22 cellular contexts compared by ENCODE assay signal in the genomic region with DNA sequence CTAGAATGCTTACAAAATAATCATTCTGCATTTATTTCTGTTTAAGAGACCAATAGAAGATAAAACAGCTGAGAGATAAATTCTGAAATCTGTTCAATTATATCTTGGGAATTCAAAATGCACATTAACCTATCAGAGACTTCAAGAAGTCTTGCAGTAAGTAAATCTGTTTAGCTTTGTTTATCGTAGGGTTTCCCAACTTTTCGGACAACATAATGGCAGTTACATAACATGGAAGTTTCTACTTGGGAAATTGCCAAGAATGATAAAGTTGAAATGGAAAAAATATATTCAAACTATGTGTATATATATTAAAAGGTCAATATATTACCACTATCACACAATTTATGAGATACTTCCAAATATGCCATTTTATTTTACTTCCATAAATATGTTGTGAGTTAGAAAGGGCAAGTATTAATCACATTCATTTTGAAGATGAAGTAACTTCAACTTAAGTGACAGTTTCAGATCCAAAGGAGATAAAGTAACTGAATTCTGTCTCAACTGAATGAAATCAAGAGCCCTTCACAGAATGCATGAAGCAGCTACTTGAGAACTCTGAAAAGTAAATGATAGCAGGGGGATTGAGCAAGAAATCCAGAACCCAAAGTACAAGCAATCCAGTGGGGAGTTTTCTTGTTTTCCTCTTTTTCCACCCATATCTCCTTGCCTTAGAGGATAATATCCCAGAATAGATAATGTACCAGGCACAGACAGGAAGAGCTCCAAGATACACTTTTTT.
DNase-seq lines count a peak whose midpoint lies in the region; ATAC-seq, FAIRE-seq and TF ChIP-seq lines count a peak whose summit lies in the region.
"Had no signal": no experiment of that assay in that cellular context is flagged by ENCODE, and none has a peak within 500 bp of the region (broad histone marks: within the 10 kb centered on the region; RNA-seq: fewer than 3 reads in every experiment).

No MANE protein-coding gene starts in this region.

- H3K36me3 ChIP-seq in ACC112 (ENCODE audit: insufficient read depth, low read length) = no peaks in the 10 kb centered on the region; the same call in 1 of the 2 replicates
- H3K36me3 ChIP-seq in H7 (replicated peaks; ENCODE audit: control insufficient read depth, insufficient read depth, low read length) = no peaks in the 10 kb centered on the region

- H3K4me1 ChIP-seq in ACC112 (ENCODE audit: control insufficient read depth, insufficient read depth, low read length, unreplicated experiment) = peaks cover 3% of the 10 kb centered on the region
- H3K4me1 ChIP-seq: Caco-2 had no signal

- peak; percentile 92 for ATAC-seq in sciatic nerve
- ATAC-seq in activated CD4-positive, alpha-beta T cell treated with anti-CD3 and anti-CD28 coated beads for 36 hours = no peak
- ATAC-seq: Panc1 had no signal

- H3K4me1 Mint-ChIP-seq in activated CD4-positive, alpha-beta T cell treated with anti-CD3 and anti-CD28 coated beads for 36 hours = no peaks in the 10 kb centered on the region
- H3K4me1 Mint-ChIP-seq: CD4-positive, alpha-beta memory T cell had no signal

- H3K4me3 Mint-ChIP-seq in activated CD4-positive, alpha-beta T cell treated with anti-CD3 and anti-CD28 coated beads for 36 hours = no peak overlapping the region
- H3K4me3 Mint-ChIP-seq: CD4-positive, alpha-beta memory T cell had no signal

- CTCF ChIA-PET in activated CD4-positive, alpha-beta T cell treated with anti-CD3 and anti-CD28 coated beads for 36 hours (lab: Charles Lee) = interaction anchor here (0.8 kb wide), 1 partner anchor 13 kb away, joined by 3 read pairs; no protein-coding TSS in a partner anchor

- H3K27ac ChIP-seq in ACC112 (ENCODE audit: low read depth, low read length) = 0 out of 2 replicates have a peak overlapping the region, but pooled peaks have one; percentile 30
- H3K27ac ChIP-seq: RWPE1 had no signal

- no peaks in the 10 kb centered on the region for H3K36me3 Mint-ChIP-seq in activated CD4-positive, alpha-beta T cell treated with anti-CD3 and anti-CD28 coated beads for 36 hours (ENCODE audit: low read depth)
- H3K36me3 Mint-ChIP-seq: CD4-positive, alpha-beta memory T cell had no signal

- intact Hi-C loops in sciatic nerve (cut with DNase I) = no loop called here
- intact Hi-C loops in activated CD4-positive, alpha-beta T cell treated with anti-CD3 and anti-CD28 coated beads for 36 hours (cut with DNase I, micrococcal nuclease) = no loop called here

- no peaks in the 10 kb centered on the region for H3K79me2 ChIP-seq in ACC112 (ENCODE audit: control insufficient read depth, insufficient read depth, low read length, unreplicated experiment)

- H2AFZ ChIP-seq in ACC112 (ENCODE audit: low read length, unreplicated experiment) = no peak overlapping the region

- H3K27ac Mint-ChIP-seq in activated CD4-positive, alpha-beta T cell treated with anti-CD3 and anti-CD28 coated beads for 36 hours = no peak overlapping the region
- H3K27ac Mint-ChIP-seq: CD4-positive, alpha-beta memory T cell had no signal

- H3K27me3 ChIP-seq in ACC112 (ENCODE audit: insufficient read depth, low read length) (no peaks in the 10 kb centered on the region), H7 (ENCODE audit: control insufficient read depth, insufficient read depth, low read length) (no peaks in the 10 kb centered on the region)

- H3K4me3 ChIP-seq in ACC112 (ENCODE audit: low read depth, low read length) (no peak overlapping the region), fibroblast of villous mesenchyme (ENCODE audit: low read depth, low read length) (no peak overlapping the region), H7 (ENCODE audit: insufficient read depth, low read depth, low read length) (no peak overlapping the region)

- H3K9me3 Mint-ChIP-seq in activated CD4-positive, alpha-beta T cell treated with anti-CD3 and anti-CD28 coated beads for 36 hours (ENCODE audit: low read depth) = no peaks in the 10 kb centered on the region

- no peaks in the 10 kb centered on the region for H3K27me3 Mint-ChIP-seq in activated CD4-positive, alpha-beta T cell treated with anti-CD3 and anti-CD28 coated beads for 36 hours
- H3K27me3 Mint-ChIP-seq: CD4-positive, alpha-beta memory T cell had no signal

- DNase-seq in OCI-M1 (lab: John Stamatoyannopoulos, UW) (peak; percentile 71), fibroblast of villous mesenchyme (ENCODE audit: low read depth) (peak; percentile 71), sciatic nerve (ENCODE audit: low spot score) (no peak), H7 (no peak), frontal cortex (ENCODE audit: low spot score in 2 of 2) (no peak)
- DNase-seq in activated CD4-positive, alpha-beta T cell treated with anti-CD3 and anti-CD28 coated beads for 36 hours = no peak
- DNase-seq: C1 segment of cervical spinal cord; Caco-2; CD4-positive, alpha-beta memory T cell; GOT3; KG1; NCI-H1092 treated with DMSO at 0.1 percent for 48 hours; NCI-H1436; NCI-H187; NCI-H2081 treated with DMSO at 0.1 percent for 48 hours; NCI-H524 treated with DMSO at 0.1 percent for 48 hours; NCI-H82; NK-92 treated with Interleukin-12 subunit alpha and Interleukin-12 subunit beta, amount 100 ng/mL, for 24 hours; SHP77 had no signal

- TF ChIP-seq CTCF in fibroblast of villous mesenchyme (IDR thresholded peaks at IDR 0.05; ENCODE audit: insufficient read depth, low read depth, low read length) = no peak

- POLR2A ChIA-PET in activated CD4-positive, alpha-beta T cell treated with anti-CD3 and anti-CD28 coated beads for 36 hours (lab: Charles Lee) = no interaction called here

- no peak for FAIRE-seq in frontal cortex (lab: Jason Lieb, UNC)

Comparison
In these comparisons a context has a peak if more than half of its experiments do, and no peak if none do; other contexts are left out.
1. DNase-seq: peak in OCI-M1 (single experiment) and fibroblast of villous mesenchyme (single experiment); none in sciatic nerve (single experiment), activated CD4-positive, alpha-beta T cell treated with anti-CD3 and anti-CD28 coated beads for 36 hours (single experiment), H7 (single experiment) and frontal cortex (0 of 2).